In genomic region chr18:37564796-37565137, GRCh38 we compare ENCODE assay signal across 8 cellular contexts. TPM values are rescaled to one million over a fixed set of nuclear protein-coding genes. Genes with fewer than 3 reads are reported as not detected.
DNase-seq lines count a peak whose midpoint lies in the region; ATAC-seq and TF ChIP-seq lines count a peak whose summit lies in the region.

No MANE protein-coding gene starts in this region.

- ATAC-seq in HG02610 (IDR thresholded peaks at IDR 0.05; ENCODE audit: unreplicated experiment): no peak
- no peak for ATAC-seq in HG02763 (IDR thresholded peaks at IDR 0.05; ENCODE audit: unreplicated experiment)
- no peak for ATAC-seq in HG02870 (IDR thresholded peaks at IDR 0.05; ENCODE audit: unreplicated experiment)

- TF ChIP-seq POLR2A in erythroblast (IDR thresholded peaks at IDR 0.05; ENCODE audit: low read length): no peak

- DNase-seq in AG08395 (ENCODE audit: low spot score): peak; percentile 52
- peak; percentile 14 for DNase-seq in NCI-H1048 (lab: John Stamatoyannopoulos, UW)
- DNase-seq in erythroblast (lab: John Stamatoyannopoulos, UW): peak; percentile 31 to 36
- peak; percentile 76 for DNase-seq in mucosa of gallbladder (ENCODE audit: low spot score)
- no peak for DNase-seq in NCI-H446 (lab: John Stamatoyannopoulos, UW)

RNA-seq across cellular contexts. Expression of gene CELF4, which starts 0.8 kb away (rescaled TPM):
- total RNA-seq in mucosa of gallbladder: 3.8 TPM

Comparison
In these comparisons a context has a peak if more than half of its experiments do, and no peak if none do; other contexts are left out.
1. DNase-seq: peak in AG08395 (single experiment), NCI-H1048 (single experiment), erythroblast (2 of 2) and mucosa of gallbladder (single experiment); none in NCI-H446 (0 of 2).